12 cellular contexts compared by ENCODE assay signal in the genomic region with DNA sequence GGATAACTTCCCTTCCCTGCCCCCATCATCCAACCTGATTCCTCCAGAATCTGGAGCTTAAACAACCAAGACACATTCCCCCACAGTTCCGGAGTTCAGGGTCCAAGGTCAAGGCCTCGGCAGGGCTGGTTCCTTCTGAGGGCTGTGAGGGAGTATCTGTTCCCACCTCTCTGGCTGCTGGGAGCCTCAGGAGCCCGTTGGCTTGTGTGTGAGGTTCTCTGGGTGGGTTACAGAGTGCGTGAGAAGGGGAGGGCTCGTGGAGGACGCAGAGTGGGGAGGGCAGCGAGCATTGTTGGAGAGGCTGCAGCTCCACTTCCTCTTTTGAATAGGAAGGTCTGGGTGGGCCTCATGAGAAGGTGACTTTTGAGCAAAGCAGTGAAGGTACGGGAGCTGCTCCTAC. TPM values are rescaled to one million over a fixed set of nuclear protein-coding genes. Genes with fewer than 3 reads are reported as not detected.
DNase-seq lines count a peak whose midpoint lies in the region; FAIRE-seq and TF ChIP-seq lines count a peak whose summit lies in the region.
"Had no signal": no experiment of that assay in that cellular context is flagged by ENCODE, and none has a peak within 500 bp of the region (broad histone marks: within the 10 kb centered on the region; RNA-seq: fewer than 3 reads in every experiment).

No MANE protein-coding gene starts in this region.

- TF ChIP-seq CTCF in NB4 (IDR thresholded peaks at IDR 0.05; ENCODE audit: low read depth, low read length) (no peak), colonic mucosa (IDR thresholded peaks at IDR 0.05) (no peak)

- H3K9ac ChIP-seq in colonic mucosa (ENCODE audit: low read depth in 2 of 2, low read length in 2 of 2): no peak overlapping the region
- H3K9ac ChIP-seq in trophoblast cell (ENCODE audit: low read length): no peak overlapping the region

- H3K4ac ChIP-seq in trophoblast cell (ENCODE audit: low read depth, low read length): no peak overlapping the region

- no peak overlapping the region for H2BK12ac ChIP-seq in trophoblast cell (ENCODE audit: low read length)

- H4K12ac ChIP-seq in trophoblast cell (ENCODE audit: low read depth, low read length): no peak overlapping the region

- H3K4me3 ChIP-seq in NB4 (ENCODE audit: low read depth, low read length) (no peak overlapping the region), colonic mucosa (no peak overlapping the region), trophoblast cell (ENCODE audit: low read depth, low read length) (no peak overlapping the region)

- no peak overlapping the region for H2BK120ac ChIP-seq in trophoblast cell (ENCODE audit: insufficient read depth, low read length, poor library complexity)

- FAIRE-seq in GM18507 (lab: Jason Lieb, UNC) (peak; percentile 35), urothelium cell line (lab: Jason Lieb, UNC) (no peak)

- H3K36me3 ChIP-seq in colonic mucosa (no peaks in the 10 kb centered on the region), trophoblast cell (ENCODE audit: control insufficient read depth in 1 of 2, insufficient read depth in 2 of 2, low read length in 2 of 2) (no peaks in the 10 kb centered on the region)

- no peak overlapping the region for H3K23ac ChIP-seq in trophoblast cell (ENCODE audit: low read length)

- peak overlapping the region; percentile 14 for H3K4me2 ChIP-seq in trophoblast cell (ENCODE audit: low read length)

- H2AFZ ChIP-seq in trophoblast cell (ENCODE audit: insufficient read depth, low read length, poor library complexity): no peak overlapping the region

- H3K9me3 ChIP-seq in colonic mucosa: no peaks in the 10 kb centered on the region
- H3K9me3 ChIP-seq in trophoblast cell (ENCODE audit: insufficient read depth, low read depth, low read length): no peaks in the 10 kb centered on the region

- no peak overlapping the region for H2AK5ac ChIP-seq in trophoblast cell (ENCODE audit: low read length)

- peaks cover 1% of the 10 kb centered on the region for H3K79me2 ChIP-seq in trophoblast cell (ENCODE audit: control insufficient read depth, insufficient read depth, low read length, poor library complexity)

- H3K27ac ChIP-seq in colonic mucosa (no peak overlapping the region), trophoblast cell (ENCODE audit: low read depth, low read length) (peak overlapping the region; percentile 31)
- H3K27ac ChIP-seq: epithelial cell of prostate had no signal

- H3K4me1 ChIP-seq in colonic mucosa (no peaks in the 10 kb centered on the region), trophoblast cell (ENCODE audit: control insufficient read depth in 1 of 2, insufficient read depth in 2 of 2, low read length in 2 of 2) (peaks cover 17 to 22% of the 10 kb centered on the region in 2 experiments)

- WGBS in trophoblast cell (ENCODE audit: extremely low coverage, insufficient coverage, insufficient read length): no CpG with 5 or more reads among the region's 8 CpGs

- intact Hi-C loops in colonic mucosa (cut with DNase I): no loop called here

- H3K79me1 ChIP-seq in trophoblast cell (ENCODE audit: low read length): peaks cover 3% of the 10 kb centered on the region

- H4K8ac ChIP-seq in trophoblast cell (ENCODE audit: low read depth, low read length): peak overlapping the region; percentile 13

- peak overlapping the region; percentile 43 for H3K18ac ChIP-seq in trophoblast cell (ENCODE audit: low read length)

- peak overlapping the region; percentile 39 for H4K91ac ChIP-seq in trophoblast cell (ENCODE audit: low read depth, low read length)

- DNase-seq in GM18507 (ENCODE audit: extremely low spot score, insufficient read length, low read depth): no peak
- DNase-seq in NB4 (ENCODE audit: low read depth): peak; percentile 89
- peak; percentile 40 for DNase-seq in colonic mucosa
- no peak for DNase-seq in trophoblast cell
- DNase-seq in NCI-H1048 (lab: John Stamatoyannopoulos, UW): no peak
- DNase-seq in SW 1271 (lab: John Stamatoyannopoulos, UW): no peak
- DNase-seq in urothelium cell line (ENCODE audit: low spot score): no peak
- DNase-seq: activated CD8-positive, alpha-beta memory T cell treated with anti-CD3 and anti-CD28 coated beads, Interleukin-2, amount 50 U/mL, for 48 hours; COR-L47; NCI-H146; NK-92 treated with Interleukin-12 subunit alpha and Interleukin-12 subunit beta, amount 100 ng/mL, for 24 hours had no signal

- H3K27me3 ChIP-seq in colonic mucosa (no peaks in the 10 kb centered on the region), trophoblast cell (ENCODE audit: insufficient read depth, low read length) (no peaks in the 10 kb centered on the region)

- no peak for TF ChIP-seq POLR2A in NB4 (IDR thresholded peaks at IDR 0.05; ENCODE audit: extremely low read depth, insufficient read length)

- peak overlapping the region; percentile 27 for H2BK5ac ChIP-seq in trophoblast cell (ENCODE audit: low read depth, low read length, poor library complexity)

- peak overlapping the region; percentile 22 for H3K14ac ChIP-seq in trophoblast cell (ENCODE audit: low read length)

RNA-seq across cellular contexts. Expression of gene SERHL2, which starts 8.5 kb away (rescaled TPM):
- total RNA-seq in colonic mucosa: 1 to 10 TPM; 1.1 to 1.7 TPM
- 7.1 and 7.2 TPM in 2 replicates for polyA plus RNA-seq in trophoblast cell (2013)

RNA-seq across cellular contexts. Expression of gene RRP7A, which starts 42.7 kb away (rescaled TPM):
- total RNA-seq in colonic mucosa: 10 to 100 TPM; 28.6 to 79.4 TPM
- polyA plus RNA-seq in trophoblast cell (2013): 25.8 TPM in 2 replicates

RNA-seq across cellular contexts. Expression of gene POLDIP3, which starts 52.4 kb away (rescaled TPM):
- total RNA-seq in colonic mucosa: 10 to 100 TPM; 55.0 to 68.2 TPM
- polyA plus RNA-seq in trophoblast cell (2013): 43.3 and 46.1 TPM in 2 replicates

Comparison
In these comparisons a context has a peak if more than half of its experiments do, and no peak if none do; other contexts are left out.
1. DNase-seq: peak in NB4 (single experiment) and colonic mucosa (single experiment); none in GM18507 (single experiment), trophoblast cell (0 of 2), NCI-H1048 (single experiment), SW 1271 (0 of 2) and urothelium cell line (single experiment).